In the genomic region with DNA sequence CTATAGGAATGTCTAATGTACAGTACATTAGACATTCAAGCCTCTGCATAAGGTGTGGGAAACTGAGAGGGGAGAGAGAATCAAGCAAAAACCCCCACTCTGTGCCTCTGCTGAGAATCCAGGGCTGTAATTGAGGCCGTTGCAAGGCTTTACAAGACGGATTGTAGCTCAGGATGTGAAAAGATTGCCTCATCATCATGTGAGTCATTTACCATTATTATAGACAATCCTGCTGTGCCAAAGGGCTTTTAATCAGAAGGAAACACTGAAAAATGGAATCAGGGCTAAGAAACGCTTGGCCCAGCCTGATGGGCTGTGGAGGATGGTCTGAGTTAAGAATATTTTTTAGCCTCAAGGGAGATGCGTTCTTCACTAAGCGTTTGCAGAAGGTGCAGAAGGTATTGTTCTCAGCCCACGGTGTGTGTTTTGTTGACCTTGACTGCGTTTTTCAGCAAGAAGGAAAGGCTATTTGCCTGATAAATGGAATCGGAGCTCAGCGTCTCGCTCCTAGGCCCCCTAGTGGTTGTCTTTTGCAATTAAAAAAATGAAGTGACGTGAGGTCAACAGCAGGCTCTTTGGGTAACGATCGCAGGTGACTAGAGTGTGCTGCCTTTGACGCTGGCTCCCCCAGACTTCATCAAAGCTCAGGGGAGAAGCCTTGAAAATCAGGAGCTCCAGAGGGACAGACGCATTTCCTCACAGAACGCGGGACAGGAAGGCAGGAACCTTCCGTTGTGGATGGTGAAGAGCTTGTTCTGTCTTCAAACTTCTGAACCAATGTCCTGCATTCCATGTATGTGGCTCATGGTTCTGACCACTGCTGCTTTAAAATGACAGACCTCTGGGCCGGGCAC, we compare ENCODE assay signal across 8 cellular contexts. TPM values are rescaled to one million over a fixed set of nuclear protein-coding genes. Genes with fewer than 3 reads are reported as not detected.
DNase-seq lines count a peak whose midpoint lies in the region; ATAC-seq and TF ChIP-seq lines count a peak whose summit lies in the region.

No MANE protein-coding gene starts in this region.

- H3K27ac ChIP-seq in left lung: peak overlapping the region; percentile 76 to 88

- peak; percentile 25 to 80 (median 41) for DNase-seq in T-helper 1 cell
- peak; percentile 50 for DNase-seq in cerebellum (ENCODE audit: low spot score)
- DNase-seq in left lung: peak in 1 of 2 donors; percentile 52
- DNase-seq in stimulated activated CD4-positive, alpha-beta T cell treated with anti-CD3 and anti-CD28 coated beads, TNF-alpha, amount 100 ng/mL, for 1 hour (ENCODE audit: low read depth in 3 of 3, low spot score in 1 of 3): peak in 2 of 3 donors; percentile 22 to 38
- DNase-seq in NCI-H2196 (lab: John Stamatoyannopoulos, UW; ENCODE audit: unreplicated experiment): no peak
- no peak for DNase-seq in NCI-H82 treated with DMSO at 0.1 percent for 48 hours (lab: John Stamatoyannopoulos, UW; ENCODE audit: unreplicated experiment)

- H3K4me3 ChIP-seq in GM12875 (ENCODE audit: low read depth, low read length) (peak overlapping the region; percentile 28), left lung (peak overlapping the region in 1 of 2 donors; percentile 6)

- no peaks in the 10 kb centered on the region for H3K9me3 ChIP-seq in left lung

- intact Hi-C loops in left lung (cut with DNase I): no loop called here

- TF ChIP-seq CTCF in GM12875 (IDR thresholded peaks at IDR 0.05; ENCODE audit: borderline replicate concordance, insufficient read depth, low read depth, low read length) (peak; percentile 71), left lung (IDR thresholded peaks at IDR 0.05) (peak; percentile 66 to 77)

- peaks cover 4 to 22% of the 10 kb centered on the region in 2 donors for H3K4me1 ChIP-seq in left lung

- no peaks in the 10 kb centered on the region for H3K36me3 ChIP-seq in left lung

- peak; percentile 52 for ATAC-seq in HG02970 (IDR thresholded peaks at IDR 0.05; ENCODE audit: low FRiP score, unreplicated experiment)
- ATAC-seq in left lung: peak; percentile 88

- no peaks in the 10 kb centered on the region for H3K27me3 ChIP-seq in left lung

RNA-seq across cellular contexts. Expression of a gene that starts 18.1 kb away (rescaled TPM):
- not detected for total RNA-seq in cerebellum
- not detected for total RNA-seq in left lung

Comparison
In these comparisons a context has a peak if more than half of its experiments do, and no peak if none do; other contexts are left out.
1. DNase-seq: peak in T-helper 1 cell (5 of 5), cerebellum (single experiment) and stimulated activated CD4-positive, alpha-beta T cell treated with anti-CD3 and anti-CD28 coated beads, TNF-alpha, amount 100 ng/mL, for 1 hour (2 of 3); none in NCI-H2196 (single experiment) and NCI-H82 treated with DMSO at 0.1 percent for 48 hours (single experiment).